ENCODE assay signal across 12 cellular contexts in the genomic region with DNA sequence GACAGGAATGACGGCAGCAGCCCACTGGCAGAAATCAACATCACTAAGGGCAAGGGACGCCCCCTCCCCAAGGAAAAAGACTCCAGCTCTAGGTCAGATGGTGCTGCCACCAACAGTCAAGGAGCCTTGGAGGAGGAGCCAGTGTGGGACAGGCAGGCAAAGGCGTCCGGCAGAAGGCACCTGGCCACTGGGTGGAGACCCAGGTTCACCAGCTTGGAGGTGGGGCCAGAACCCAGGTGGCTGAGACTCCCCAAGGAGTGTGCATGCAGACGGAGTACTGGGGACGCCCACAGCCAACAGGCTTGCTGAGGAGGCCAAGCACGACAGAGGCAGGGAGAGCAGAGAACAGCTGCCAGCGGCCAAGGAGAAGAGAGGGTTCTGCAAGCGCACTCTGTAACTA. TPM values are rescaled to one million over a fixed set of nuclear protein-coding genes. Genes with fewer than 3 reads are reported as not detected.
A peak's percentile ranks its signal among the peaks of the same experiment; 100 is the strongest.
DNase-seq lines count a peak whose midpoint lies in the region; ATAC-seq and TF ChIP-seq lines count a peak whose summit lies in the region.
"Had no signal": no experiment of that assay in that cellular context is flagged by ENCODE, and none has a peak within 500 bp of the region (broad histone marks: within the 10 kb centered on the region; RNA-seq: fewer than 3 reads in every experiment).

No MANE protein-coding gene starts in this region.

- no peak overlapping the region for H2BK5ac ChIP-seq in mesendoderm (ENCODE audit: low read length)

- TF ChIP-seq CTCF in 22Rv1 (IDR thresholded peaks at IDR 0.05) (no peak), GM10266 (IDR thresholded peaks at IDR 0.05; ENCODE audit: control insufficient read depth, insufficient read depth, low read depth, missing control alignments) (no peak), foreskin keratinocyte (conservative IDR thresholded peaks at IDR 0.05) (no peak)

- DNase-seq in GM10266 (ENCODE audit: extremely low spot score) (peak; percentile 23), mesendoderm (peak; percentile 42), foreskin keratinocyte (no peak), GDM1 (lab: John Stamatoyannopoulos, UW) (no peak), NOMO-1 treated with dmso at 0.1 percent for 144 hours (lab: John Stamatoyannopoulos, UW; ENCODE audit: unreplicated experiment) (no peak)
- no peak for DNase-seq in stimulated activated CD4-positive, alpha-beta T cell treated with anti-CD3 and anti-CD28 coated beads, Interleukin-1b, Interleukin-23, amount 100 ng/mL, for 48 hours
- DNase-seq: activated CD4-positive, alpha-beta T cell treated with anti-CD3 and anti-CD28 coated beads for 48 hours; C1 segment of cervical spinal cord; transverse colon had no signal

- no peaks in the 10 kb centered on the region for H3K79me1 ChIP-seq in mesendoderm (ENCODE audit: low read length)

- no peak overlapping the region for H4K8ac ChIP-seq in mesendoderm (ENCODE audit: low read depth, low read length)

- H3K4me1 Mint-ChIP-seq in activated T-helper 17 cell treated with anti-CD3 and anti-CD28 coated beads, Interleukin-2, amount 50 U/mL, for 72 hours = no peaks in the 10 kb centered on the region

- ATAC-seq in activated T-helper 17 cell treated with anti-CD3 and anti-CD28 coated beads, Interleukin-2, amount 50 U/mL, for 72 hours (replicated peaks) = no peak
- no peak for ATAC-seq in foreskin keratinocyte

- H3K27me3 ChIP-seq in mesendoderm (ENCODE audit: insufficient read depth, low read length, poor library complexity) (no peaks in the 10 kb centered on the region), foreskin keratinocyte (no peaks in the 10 kb centered on the region)
- H3K27me3 ChIP-seq: transverse colon had no signal

- no CpG with 5 or more reads among the region's 9 CpGs for WGBS in mesendoderm (ENCODE audit: extremely low coverage, insufficient coverage, low lambda C conversion rate)

- H3K27me3 Mint-ChIP-seq in activated T-helper 17 cell treated with anti-CD3 and anti-CD28 coated beads, Interleukin-2, amount 50 U/mL, for 72 hours = no peaks in the 10 kb centered on the region

- H3K4me3 ChIP-seq in mesendoderm (ENCODE audit: low read length) = no peak overlapping the region
- H3K4me3 ChIP-seq: transverse colon had no signal

- H3K4me1 ChIP-seq in mesendoderm (ENCODE audit: control insufficient read depth, low read depth, low read length) (no peaks in the 10 kb centered on the region), foreskin keratinocyte (no peaks in the 10 kb centered on the region)

- H3K36me3 Mint-ChIP-seq in activated T-helper 17 cell treated with anti-CD3 and anti-CD28 coated beads, Interleukin-2, amount 50 U/mL, for 72 hours (ENCODE audit: low read depth) = peaks cover 57% of the 10 kb centered on the region

- no peak overlapping the region for H3K23ac ChIP-seq in mesendoderm (ENCODE audit: low read length)

- H3K36me3 ChIP-seq in mesendoderm (ENCODE audit: control insufficient read depth, insufficient read depth, low read length) = peaks cover 16% of the 10 kb centered on the region

- H3K4me2 ChIP-seq in mesendoderm (ENCODE audit: low read length) = no peak overlapping the region
- H3K4me2 ChIP-seq: KMS-11 had no signal

- H3K9ac ChIP-seq in mesendoderm (ENCODE audit: low read length) = no peak overlapping the region
- H3K9ac ChIP-seq: KMS-11 had no signal

- no peaks in the 10 kb centered on the region for H3K79me2 ChIP-seq in mesendoderm (ENCODE audit: control insufficient read depth, insufficient read depth, low read length)

- H3K27ac Mint-ChIP-seq in activated T-helper 17 cell treated with anti-CD3 and anti-CD28 coated beads, Interleukin-2, amount 50 U/mL, for 72 hours = peak overlapping the region; percentile 21

- no peak overlapping the region for H3K4me3 Mint-ChIP-seq in activated T-helper 17 cell treated with anti-CD3 and anti-CD28 coated beads, Interleukin-2, amount 50 U/mL, for 72 hours

- no peak overlapping the region for H3K18ac ChIP-seq in mesendoderm (ENCODE audit: low read length)

- H4K5ac ChIP-seq in mesendoderm (ENCODE audit: low read length) = no peak overlapping the region

- H3K27ac ChIP-seq in 22Rv1 = peak overlapping the region; percentile 15; the same call in 1 of the 2 replicates
- no peak overlapping the region for H3K27ac ChIP-seq in mesendoderm (ENCODE audit: low read depth, low read length)
- H3K27ac ChIP-seq in foreskin keratinocyte = no peak overlapping the region
- H3K27ac ChIP-seq: KMS-11, transverse colon had no signal

- no peak overlapping the region for H2BK120ac ChIP-seq in mesendoderm (ENCODE audit: low read depth, low read length)

- no peak overlapping the region for H3K4ac ChIP-seq in mesendoderm (ENCODE audit: low read depth, low read length)

- H3K9me3 Mint-ChIP-seq in activated T-helper 17 cell treated with anti-CD3 and anti-CD28 coated beads, Interleukin-2, amount 50 U/mL, for 72 hours = no peaks in the 10 kb centered on the region

- no peak overlapping the region for H2BK15ac ChIP-seq in mesendoderm (replicated peaks; ENCODE audit: low read depth)

- no peak overlapping the region for H3K56ac ChIP-seq in mesendoderm (ENCODE audit: low read length)

- H2AK5ac ChIP-seq in mesendoderm (ENCODE audit: low read length) = no peak overlapping the region

RNA-seq across cellular contexts. Expression of a gene that starts 35.2 kb away (rescaled TPM):
- total RNA-seq in activated T-helper 17 cell treated with anti-CD3 and anti-CD28 coated beads, Interleukin-2, amount 50 U/mL, for 72 hours = 10 to 100 TPM; 28.7 to 32.0 TPM
- 18.6 TPM for polyA plus RNA-seq in mesendoderm (2013, experiment 1 of 2)
- polyA plus RNA-seq in mesendoderm (2013, experiment 2 of 2) = 18.3 TPM
- total RNA-seq in foreskin keratinocyte = 16.0 and 18.0 TPM in 2 replicates
- 15.4 and 16.5 TPM in 2 replicates for polyA plus RNA-seq in foreskin keratinocyte

RNA-seq across cellular contexts. Expression of a gene that starts 59.7 kb away (rescaled TPM):
- 10 to 100 TPM; 44.0 to 73.3 TPM for total RNA-seq in activated T-helper 17 cell treated with anti-CD3 and anti-CD28 coated beads, Interleukin-2, amount 50 U/mL, for 72 hours
- polyA plus RNA-seq in mesendoderm (2013, experiment 1 of 2) = 35.7 TPM
- polyA plus RNA-seq in mesendoderm (2013, experiment 2 of 2) = 36.1 TPM
- 50.5 and 54.7 TPM in 2 replicates for total RNA-seq in foreskin keratinocyte
- polyA plus RNA-seq in foreskin keratinocyte = 33.0 and 36.2 TPM in 2 replicates

Comparison
In these comparisons a context has a peak if more than half of its experiments do, and no peak if none do; other contexts are left out.
1. DNase-seq: peak in GM10266 (single experiment) and mesendoderm (single experiment); none in foreskin keratinocyte (0 of 2), GDM1 (single experiment), stimulated activated CD4-positive, alpha-beta T cell treated with anti-CD3 and anti-CD28 coated beads, Interleukin-1b, Interleukin-23, amount 100 ng/mL, for 48 hours (single experiment) and NOMO-1 treated with dmso at 0.1 percent for 144 hours (single experiment).